In the genomic region with DNA sequence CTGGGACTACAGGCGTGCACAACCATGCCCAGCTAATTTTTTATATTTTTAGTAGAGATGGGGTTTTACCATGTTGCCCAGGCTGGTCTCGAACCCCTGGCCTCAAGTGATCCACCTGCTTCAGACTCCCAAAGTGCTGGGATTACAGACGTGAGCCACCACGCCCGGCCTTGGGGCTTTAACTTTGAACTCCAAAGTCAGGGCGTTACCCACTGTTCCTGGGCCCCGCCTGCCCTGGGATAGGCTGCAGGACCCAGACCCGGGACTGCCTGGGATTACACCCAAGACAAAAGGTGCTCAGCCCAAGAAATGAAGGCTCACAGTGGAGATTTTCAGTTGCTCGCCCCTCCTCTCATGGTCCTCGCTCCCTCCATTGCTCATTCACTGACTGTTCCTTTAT, we compare ENCODE assay signal across 1 cellular context.
TF ChIP-seq lines count a peak whose summit lies in the region.

No MANE protein-coding gene starts in this region.

TF ChIP-seq in HepG2, 621 proteins besides CTCF, POLR2A, EP300 and RAD21:
- TF ChIP-seq, protein P1, sequence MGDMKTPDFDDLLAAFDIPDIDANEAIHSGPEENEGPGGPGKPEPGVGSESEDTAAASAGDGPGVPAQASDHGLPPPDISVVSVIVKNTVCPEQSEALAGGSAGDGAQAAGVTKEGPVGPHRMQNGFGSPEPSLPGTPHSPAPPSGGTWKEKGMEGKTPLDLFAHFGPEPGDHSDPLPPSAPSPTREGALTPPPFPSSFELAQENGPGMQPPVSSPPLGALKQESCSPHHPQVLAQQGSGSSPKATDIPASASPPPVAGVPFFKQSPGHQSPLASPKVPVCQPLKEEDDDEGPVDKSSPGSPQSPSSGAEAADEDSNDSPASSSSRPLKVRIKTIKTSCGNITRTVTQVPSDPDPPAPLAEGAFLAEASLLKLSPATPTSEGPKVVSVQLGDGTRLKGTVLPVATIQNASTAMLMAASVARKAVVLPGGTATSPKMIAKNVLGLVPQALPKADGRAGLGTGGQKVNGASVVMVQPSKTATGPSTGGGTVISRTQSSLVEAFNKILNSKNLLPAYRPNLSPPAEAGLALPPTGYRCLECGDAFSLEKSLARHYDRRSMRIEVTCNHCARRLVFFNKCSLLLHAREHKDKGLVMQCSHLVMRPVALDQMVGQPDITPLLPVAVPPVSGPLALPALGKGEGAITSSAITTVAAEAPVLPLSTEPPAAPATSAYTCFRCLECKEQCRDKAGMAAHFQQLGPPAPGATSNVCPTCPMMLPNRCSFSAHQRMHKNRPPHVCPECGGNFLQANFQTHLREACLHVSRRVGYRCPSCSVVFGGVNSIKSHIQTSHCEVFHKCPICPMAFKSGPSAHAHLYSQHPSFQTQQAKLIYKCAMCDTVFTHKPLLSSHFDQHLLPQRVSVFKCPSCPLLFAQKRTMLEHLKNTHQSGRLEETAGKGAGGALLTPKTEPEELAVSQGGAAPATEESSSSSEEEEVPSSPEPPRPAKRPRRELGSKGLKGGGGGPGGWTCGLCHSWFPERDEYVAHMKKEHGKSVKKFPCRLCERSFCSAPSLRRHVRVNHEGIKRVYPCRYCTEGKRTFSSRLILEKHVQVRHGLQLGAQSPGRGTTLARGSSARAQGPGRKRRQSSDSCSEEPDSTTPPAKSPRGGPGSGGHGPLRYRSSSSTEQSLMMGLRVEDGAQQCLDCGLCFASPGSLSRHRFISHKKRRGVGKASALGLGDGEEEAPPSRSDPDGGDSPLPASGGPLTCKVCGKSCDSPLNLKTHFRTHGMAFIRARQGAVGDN (CRISPR knock-in tag; IDR thresholded peaks at IDR 0.05), result peak; percentile 2; the same call in 1 of the 2 replicates
TF ChIP-seq in HepG2: peak in this region for 1; not testable (repeated sequence) for 620.
